1 cellular context compared by ENCODE assay signal in the genomic region with DNA sequence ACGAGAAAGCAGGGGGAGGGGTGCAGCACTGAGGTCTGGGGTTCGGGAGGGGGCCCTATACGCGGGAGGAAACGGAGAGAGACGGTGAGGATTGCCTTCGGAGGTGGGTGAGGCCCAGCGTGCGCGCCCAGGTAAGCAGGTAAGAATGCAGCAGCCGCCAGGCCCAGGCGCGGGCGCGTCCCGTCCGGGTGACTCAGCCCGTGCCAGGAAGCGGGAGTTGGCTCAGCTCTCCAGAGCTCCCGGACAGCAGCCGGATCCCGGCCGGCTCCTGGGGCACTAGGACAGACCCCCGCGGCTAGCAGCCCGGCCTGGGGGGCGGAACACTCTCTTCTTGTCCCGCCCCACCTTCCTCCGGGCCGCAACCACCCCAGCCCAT.
TF ChIP-seq lines count a peak whose summit lies in the region.

No MANE protein-coding gene starts in this region.

TF ChIP-seq in SK-N-SH, 30 proteins besides CTCF, POLR2A, EP300 and RAD21 (continued from another document):
- TF ChIP-seq PBX3 (IDR thresholded peaks at IDR 0.05) (no peak), IRF3 (IDR thresholded peaks at IDR 0.05; ENCODE audit: low read depth, low read length) (no peak), CHD2 (IDR thresholded peaks at IDR 0.05; ENCODE audit: low read length, partially characterized antibody) (no peak)
- TF ChIP-seq, protein P1, sequence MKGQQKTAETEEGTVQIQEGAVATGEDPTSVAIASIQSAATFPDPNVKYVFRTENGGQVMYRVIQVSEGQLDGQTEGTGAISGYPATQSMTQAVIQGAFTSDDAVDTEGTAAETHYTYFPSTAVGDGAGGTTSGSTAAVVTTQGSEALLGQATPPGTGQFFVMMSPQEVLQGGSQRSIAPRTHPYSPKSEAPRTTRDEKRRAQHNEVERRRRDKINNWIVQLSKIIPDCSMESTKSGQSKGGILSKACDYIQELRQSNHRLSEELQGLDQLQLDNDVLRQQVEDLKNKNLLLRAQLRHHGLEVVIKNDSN (IDR thresholded peaks at IDR 0.05; ENCODE audit: borderline replicate concordance, low read depth), result no peak
